Comparison of ENCODE assay signal across 1 cellular context in the genomic region with DNA sequence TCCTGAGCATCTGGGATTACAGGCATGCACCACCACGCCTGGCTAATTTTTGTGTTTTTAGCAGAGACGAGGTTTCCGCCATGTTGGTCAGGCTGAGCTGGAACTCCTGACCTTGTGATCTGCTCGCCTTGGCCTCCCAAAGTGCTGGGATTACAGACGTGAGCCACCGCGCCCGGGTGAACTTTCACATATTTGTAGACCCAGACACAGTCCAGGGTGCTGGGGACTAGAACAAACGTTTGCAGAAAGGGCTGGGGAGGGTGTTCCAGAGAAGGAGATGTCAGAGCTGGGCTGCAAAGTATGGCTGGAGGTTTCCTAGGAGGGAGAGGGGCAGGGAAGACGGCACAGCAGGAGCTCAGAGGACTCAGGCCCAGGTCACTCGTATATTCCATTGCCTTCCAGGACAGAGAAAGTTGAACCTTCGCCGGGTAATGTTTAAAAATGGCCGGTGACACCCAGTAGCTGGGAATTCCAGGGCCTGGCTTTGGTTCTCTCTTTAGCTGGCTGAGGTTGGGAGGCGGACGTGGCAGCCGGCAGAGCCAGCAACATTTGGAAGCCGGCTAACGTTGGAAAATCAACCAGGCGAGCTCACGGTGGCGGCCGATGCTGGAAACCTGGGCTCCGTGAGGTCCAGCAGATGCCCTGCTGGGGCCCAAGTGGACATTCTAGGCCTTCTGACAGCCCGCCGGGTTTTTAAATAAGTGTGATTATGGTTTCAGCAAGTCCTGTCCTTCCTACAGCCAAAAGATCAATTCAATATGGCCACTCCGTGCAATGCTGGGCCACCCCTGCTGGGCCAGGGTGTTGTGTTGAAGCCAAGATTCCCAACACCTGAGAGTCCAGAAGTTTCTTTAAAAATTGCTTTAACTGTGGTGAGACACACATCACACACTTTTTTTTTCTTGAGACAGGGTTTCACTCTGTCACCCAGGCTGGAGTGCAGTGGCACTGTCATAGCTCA.
TF ChIP-seq lines count a peak whose summit lies in the region.

No MANE protein-coding gene starts in this region.

TF ChIP-seq in SK-N-SH treated with all-trans-retinoic acid at 6 μM for 48 hours, 23 proteins besides CTCF, POLR2A, EP300 and RAD21 (continued from another document):
- TF ChIP-seq, protein P1, sequence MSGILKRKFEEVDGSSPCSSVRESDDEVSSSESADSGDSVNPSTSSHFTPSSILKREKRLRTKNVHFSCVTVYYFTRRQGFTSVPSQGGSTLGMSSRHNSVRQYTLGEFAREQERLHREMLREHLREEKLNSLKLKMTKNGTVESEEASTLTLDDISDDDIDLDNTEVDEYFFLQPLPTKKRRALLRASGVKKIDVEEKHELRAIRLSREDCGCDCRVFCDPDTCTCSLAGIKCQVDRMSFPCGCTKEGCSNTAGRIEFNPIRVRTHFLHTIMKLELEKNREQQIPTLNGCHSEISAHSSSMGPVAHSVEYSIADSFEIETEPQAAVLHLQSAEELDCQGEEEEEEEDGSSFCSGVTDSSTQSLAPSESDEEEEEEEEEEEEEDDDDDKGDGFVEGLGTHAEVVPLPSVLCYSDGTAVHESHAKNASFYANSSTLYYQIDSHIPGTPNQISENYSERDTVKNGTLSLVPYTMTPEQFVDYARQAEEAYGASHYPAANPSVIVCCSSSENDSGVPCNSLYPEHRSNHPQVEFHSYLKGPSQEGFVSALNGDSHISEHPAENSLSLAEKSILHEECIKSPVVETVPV (CRISPR knock-in tag; IDR thresholded peaks at IDR 0.05), result no peak
- no peak for TF ChIP-seq ZNF565 (CRISPR knock-in tag; conservative IDR thresholded peaks at IDR 0.05; ENCODE audit: low read depth)
- TF ChIP-seq CSDC2 (CRISPR knock-in tag; IDR thresholded peaks at IDR 0.05), result no peak
- TF ChIP-seq, protein P2, sequence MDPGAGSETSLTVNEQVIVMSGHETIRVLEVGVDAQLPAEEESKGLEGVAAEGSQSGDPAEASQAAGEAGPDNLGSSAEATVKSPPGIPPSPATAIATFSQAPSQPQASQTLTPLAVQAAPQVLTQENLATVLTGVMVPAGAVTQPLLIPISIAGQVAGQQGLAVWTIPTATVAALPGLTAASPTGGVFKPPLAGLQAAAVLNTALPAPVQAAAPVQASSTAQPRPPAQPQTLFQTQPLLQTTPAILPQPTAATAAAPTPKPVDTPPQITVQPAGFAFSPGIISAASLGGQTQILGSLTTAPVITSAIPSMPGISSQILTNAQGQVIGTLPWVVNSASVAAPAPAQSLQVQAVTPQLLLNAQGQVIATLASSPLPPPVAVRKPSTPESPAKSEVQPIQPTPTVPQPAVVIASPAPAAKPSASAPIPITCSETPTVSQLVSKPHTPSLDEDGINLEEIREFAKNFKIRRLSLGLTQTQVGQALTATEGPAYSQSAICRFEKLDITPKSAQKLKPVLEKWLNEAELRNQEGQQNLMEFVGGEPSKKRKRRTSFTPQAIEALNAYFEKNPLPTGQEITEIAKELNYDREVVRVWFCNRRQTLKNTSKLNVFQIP (CRISPR knock-in tag; IDR thresholded peaks at IDR 0.05; ENCODE audit: borderline replicate concordance, low read depth), result no peak
- TF ChIP-seq OSR1 (CRISPR knock-in tag; IDR thresholded peaks at IDR 0.05), result no peak
TF ChIP-seq in SK-N-SH treated with all-trans-retinoic acid at 6 μM for 48 hours: peak in this region for 0.
